Comparison of ENCODE assay signal across 10 cellular contexts in genomic region chr6:336159-337114, GRCh38. TPM values are rescaled to one million over a fixed set of nuclear protein-coding genes. Genes with fewer than 3 reads are reported as not detected.
DNase-seq lines count a peak whose midpoint lies in the region; ATAC-seq and TF ChIP-seq lines count a peak whose summit lies in the region.
"Had no signal": no experiment of that assay in that cellular context is flagged by ENCODE, and none has a peak within 500 bp of the region (broad histone marks: within the 10 kb centered on the region; RNA-seq: fewer than 3 reads in every experiment).

No MANE protein-coding gene starts in this region.

- no peaks in the 10 kb centered on the region for H3K27me3 ChIP-seq in lower lobe of right lung (ENCODE audit: low read depth)

- H3K4me3 Mint-ChIP-seq in IgD-negative memory B cell, result peak overlapping the region; percentile 81 to 91 (median 88)

- H3K36me3 ChIP-seq in lower lobe of right lung, result no peaks in the 10 kb centered on the region

- DNase-seq in lower lobe of right lung (no peak), NCI-H2171 (lab: John Stamatoyannopoulos, UW) (no peak), RKO (ENCODE audit: low spot score) (no peak), NCI-H82 treated with DMSO at 0.1 percent for 48 hours (lab: John Stamatoyannopoulos, UW; ENCODE audit: unreplicated experiment) (no peak), SIG-M5 (lab: John Stamatoyannopoulos, UW) (no peak)

- peak; percentile 53 for ATAC-seq in GM18517 (IDR thresholded peaks at IDR 0.05; ENCODE audit: unreplicated experiment)
- ATAC-seq in GM21528 (IDR thresholded peaks at IDR 0.05; ENCODE audit: low FRiP score, unreplicated experiment), result peak; percentile 31
- peak; percentile 18 to 32 for ATAC-seq in lower lobe of right lung

- H3K4me1 ChIP-seq in lower lobe of right lung, result peaks cover 25% of the 10 kb centered on the region

- no peaks in the 10 kb centered on the region for H3K27me3 Mint-ChIP-seq in IgD-negative memory B cell

- no peak for TF ChIP-seq CTCF in lower lobe of right lung (IDR thresholded peaks at IDR 0.05)

- no peaks in the 10 kb centered on the region for H3K9me3 ChIP-seq in lower lobe of right lung

- H3K36me3 Mint-ChIP-seq in IgD-negative memory B cell, result peaks cover 1% of the 10 kb centered on the region

- H3K9me3 Mint-ChIP-seq in IgD-negative memory B cell, result no peaks in the 10 kb centered on the region

- no peak overlapping the region for H3K4me3 ChIP-seq in lower lobe of right lung

- peaks cover 51 to 61% (median 55%) of the 10 kb centered on the region in 3 donors for H3K4me1 Mint-ChIP-seq in IgD-negative memory B cell

- intact Hi-C loops in lower lobe of right lung (cut with DNase I), result no loop called here

- H3K27ac ChIP-seq in lower lobe of right lung, result no peak overlapping the region

- H3K27ac Mint-ChIP-seq in IgD-negative memory B cell, result peak overlapping the region; percentile 90 to 94 (median 90)

RNA-seq across cellular contexts. Expression of gene DUSP22, which starts 44.1 kb away (rescaled TPM):
- polyA plus RNA-seq in IgD-negative memory B cell, result 126 TPM
- 66.4 TPM for total RNA-seq in lower lobe of right lung

RNA-seq across cellular contexts. Expression of gene IRF4, which starts 55.1 kb away (rescaled TPM):
- 22.9 TPM for polyA plus RNA-seq in IgD-negative memory B cell
- 6.0 TPM for total RNA-seq in lower lobe of right lung
- total RNA-seq: bronchial epithelial cell, LHCN-M2 had no signal
